In the genomic region with DNA sequence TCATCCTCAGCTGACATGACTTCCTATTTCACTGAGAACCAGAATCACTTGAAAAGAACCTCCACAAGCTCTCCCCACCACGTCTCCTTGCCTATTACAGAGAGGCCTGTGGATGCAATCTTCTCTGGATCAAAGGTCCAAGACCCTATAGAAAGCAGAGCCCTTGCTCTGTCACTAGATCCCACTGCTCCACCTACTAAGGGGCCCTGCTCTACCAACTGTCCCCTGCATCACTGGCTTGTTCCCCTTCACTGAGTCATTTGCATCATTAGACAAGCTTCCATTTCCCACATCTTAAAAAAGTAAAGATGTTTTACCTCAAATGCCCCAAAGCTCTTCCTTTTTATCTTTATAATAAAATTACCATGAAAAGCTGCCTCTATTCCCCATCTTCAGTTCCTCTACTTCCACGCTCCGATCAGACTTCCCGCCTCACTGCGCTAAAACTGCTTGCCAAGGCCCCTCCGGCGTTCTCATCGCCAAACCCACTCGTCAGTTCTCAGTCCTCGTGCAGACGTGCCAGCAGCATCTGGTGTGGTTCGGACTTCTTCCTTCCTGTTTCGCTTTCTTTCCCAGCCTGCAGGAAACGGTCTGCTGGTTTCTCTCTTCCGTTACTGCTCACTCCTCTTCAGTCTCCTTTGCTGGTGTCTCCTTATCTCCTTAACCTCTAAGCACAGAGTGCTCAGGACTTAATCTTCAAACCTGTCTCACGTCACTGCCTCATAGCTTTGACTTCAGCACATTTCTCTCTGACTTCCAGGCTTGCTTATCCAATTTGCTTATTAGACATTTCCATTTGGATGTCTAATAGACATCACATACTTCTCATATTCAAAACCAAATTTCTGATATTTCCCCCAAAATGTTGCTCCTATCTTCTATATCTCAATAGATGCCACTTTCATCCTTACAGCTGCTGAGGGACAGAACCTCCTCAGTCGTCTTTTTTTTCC, we compare ENCODE assay signal across 8 cellular contexts. TPM values are rescaled to one million over a fixed set of nuclear protein-coding genes. Genes with fewer than 3 reads are reported as not detected.
DNase-seq lines count a peak whose midpoint lies in the region; ATAC-seq and TF ChIP-seq lines count a peak whose summit lies in the region.

No MANE protein-coding gene starts in this region.

- H3K79me2 ChIP-seq in DOHH2 (ENCODE audit: control insufficient read depth, low read length) (no peaks in the 10 kb centered on the region), Karpas-422 (ENCODE audit: low read length) (peaks cover 11% of the 10 kb centered on the region; the same call in 1 of the 2 replicates)

- H3K4me1 ChIP-seq in DOHH2 (ENCODE audit: control insufficient read depth, low read length) (peaks cover 72% of the 10 kb centered on the region), Karpas-422 (ENCODE audit: low read length) (peaks cover 85% of the 10 kb centered on the region), esophagus muscularis mucosa (peaks cover 0 to 25% (median 17%) of the 10 kb centered on the region in 4 donors), vagina (peaks cover 62% of the 10 kb centered on the region)

- peak overlapping the region; percentile 53 for H3K4me3 ChIP-seq in DOHH2 (ENCODE audit: low read length)
- H3K4me3 ChIP-seq in Karpas-422 (ENCODE audit: low read length): peak overlapping the region; percentile 64
- H3K4me3 ChIP-seq in esophagus muscularis mucosa: peak overlapping the region; percentile 7 to 28 (median 15)
- peak overlapping the region; percentile 32 to 42 for H3K4me3 ChIP-seq in vagina

- CTCF ChIA-PET in activated CD8-positive, alpha-beta T cell treated with anti-CD3 and anti-CD28 coated beads, Interleukin-2, amount 10 ng/mL, durations not matched to agents 7 days and 5 days (lab: Charles Lee): interaction anchor here (0.8 to 1.8 kb wide), 11 partner anchors 12 to 158 kb away, joined by 3 to 19 read pairs (median 4); partner anchors contain the start of genes LPAR6 and RCBTB2

- H3K4me2 ChIP-seq in DOHH2 (ENCODE audit: low read length) (peak overlapping the region; percentile 67), Karpas-422 (ENCODE audit: low read depth, low read length, poor library complexity, severe bottlenecking) (peak overlapping the region; percentile 95)

- H3F3A ChIP-seq in DOHH2 (ENCODE audit: control insufficient read depth, insufficient read depth): peaks cover 28% of the 10 kb centered on the region

- H3K36me3 Mint-ChIP-seq in activated CD8-positive, alpha-beta T cell treated with anti-CD3 and anti-CD28 coated beads, Interleukin-2, amount 10 ng/mL, durations not matched to agents 7 days and 5 days (ENCODE audit: low read depth): peaks cover 10% of the 10 kb centered on the region

- peaks cover 2% of the 10 kb centered on the region for H3K9me3 Mint-ChIP-seq in activated CD8-positive, alpha-beta T cell treated with anti-CD3 and anti-CD28 coated beads, Interleukin-2, amount 10 ng/mL, durations not matched to agents 7 days and 5 days (ENCODE audit: insufficient read depth)

- peak overlapping the region; percentile 84 for H3K9ac ChIP-seq in Karpas-422 (ENCODE audit: low read length)

- ATAC-seq in GM21447 (IDR thresholded peaks at IDR 0.05; ENCODE audit: unreplicated experiment): peak; percentile 81
- ATAC-seq in activated CD8-positive, alpha-beta T cell treated with anti-CD3 and anti-CD28 coated beads, Interleukin-2, amount 10 ng/mL, durations not matched to agents 7 days and 5 days: peak; percentile 85

- WGBS in esophagus muscularis mucosa: 53% methylated on average over 17 of the region's 17 CpGs

- H3K4me1 Mint-ChIP-seq in activated CD8-positive, alpha-beta T cell treated with anti-CD3 and anti-CD28 coated beads, Interleukin-2, amount 10 ng/mL, durations not matched to agents 7 days and 5 days (ENCODE audit: low read depth): peaks cover 61% of the 10 kb centered on the region

- no peak overlapping the region for H3K27ac Mint-ChIP-seq in activated CD8-positive, alpha-beta T cell treated with anti-CD3 and anti-CD28 coated beads, Interleukin-2, amount 10 ng/mL, durations not matched to agents 7 days and 5 days

- H3K27me3 Mint-ChIP-seq in activated CD8-positive, alpha-beta T cell treated with anti-CD3 and anti-CD28 coated beads, Interleukin-2, amount 10 ng/mL, durations not matched to agents 7 days and 5 days (ENCODE audit: low read depth): no peaks in the 10 kb centered on the region

- H3K36me3 ChIP-seq in DOHH2 (ENCODE audit: control insufficient read depth, low read length): peaks cover 18% of the 10 kb centered on the region
- peaks cover 11% of the 10 kb centered on the region for H3K36me3 ChIP-seq in Karpas-422 (ENCODE audit: insufficient read depth, low read length)
- peaks cover 0 to 16% (median 3%) of the 10 kb centered on the region in 4 donors for H3K36me3 ChIP-seq in esophagus muscularis mucosa
- no peaks in the 10 kb centered on the region for H3K36me3 ChIP-seq in vagina

- no peaks in the 10 kb centered on the region for H3K27me3 ChIP-seq in DOHH2 (ENCODE audit: control insufficient read depth, low read length)
- H3K27me3 ChIP-seq in Karpas-422 (ENCODE audit: low read length): no peaks in the 10 kb centered on the region
- no peaks in the 10 kb centered on the region for H3K27me3 ChIP-seq in esophagus muscularis mucosa
- no peaks in the 10 kb centered on the region for H3K27me3 ChIP-seq in vagina

- intact Hi-C loops in esophagus muscularis mucosa (cut with DNase I) (no loop called here), vagina (cut with DNase I) (no loop called here)

- DNase-seq in Karpas-422 (peak; percentile 98), esophagus muscularis mucosa (ENCODE audit: extremely low spot score) (no peak), pons (ENCODE audit: low spot score) (peak; percentile 89), vagina (ENCODE audit: extremely low spot score in 2 of 2) (no peak), LoVo (ENCODE audit: low spot score) (no peak)
- peak; percentile 90 for DNase-seq in activated CD8-positive, alpha-beta T cell treated with anti-CD3 and anti-CD28 coated beads, Interleukin-2, amount 10 ng/mL, durations not matched to agents 7 days and 5 days

- no peak overlapping the region; the same call in 1 of the 2 replicates for H2AFZ ChIP-seq in Karpas-422 (ENCODE audit: low read length)

- no peak for TF ChIP-seq EP300 in esophagus muscularis mucosa (IDR thresholded peaks at IDR 0.05)

- no peak for TF ChIP-seq CTCF in DOHH2 (IDR thresholded peaks at IDR 0.05; ENCODE audit: low read depth, low read length, poor library complexity, severe bottlenecking)
- TF ChIP-seq CTCF in esophagus muscularis mucosa (IDR thresholded peaks at IDR 0.05): no peak
- TF ChIP-seq CTCF in vagina (IDR thresholded peaks at IDR 0.05): no peak

- H3K27ac ChIP-seq in DOHH2 (ENCODE audit: low read depth, low read length): peak overlapping the region; percentile 77
- peak overlapping the region; percentile 100 for H3K27ac ChIP-seq in Karpas-422 (ENCODE audit: low read length)
- H3K27ac ChIP-seq in esophagus muscularis mucosa (replicated peaks in 1 of 4): peak overlapping the region; percentile 41 to 65 (median 54)
- H3K27ac ChIP-seq in vagina: peak overlapping the region; percentile 66

- TF ChIP-seq POLR2A in esophagus muscularis mucosa (IDR thresholded peaks at IDR 0.05; ENCODE audit: low read depth): no peak
- TF ChIP-seq POLR2A in vagina (IDR thresholded peaks at IDR 0.05): peak in 1 of 2 donors; percentile 4

- no peak overlapping the region for H3K4me3 Mint-ChIP-seq in activated CD8-positive, alpha-beta T cell treated with anti-CD3 and anti-CD28 coated beads, Interleukin-2, amount 10 ng/mL, durations not matched to agents 7 days and 5 days

- no peaks in the 10 kb centered on the region for H3K9me3 ChIP-seq in DOHH2 (ENCODE audit: control insufficient read depth, insufficient read depth, low read length)
- no peaks in the 10 kb centered on the region for H3K9me3 ChIP-seq in Karpas-422 (ENCODE audit: low read length)
- no peaks in the 10 kb centered on the region for H3K9me3 ChIP-seq in esophagus muscularis mucosa
- no peaks in the 10 kb centered on the region for H3K9me3 ChIP-seq in vagina

- H4K20me1 ChIP-seq in DOHH2 (ENCODE audit: control insufficient read depth, insufficient read depth, low read depth, low read length) (no peaks in the 10 kb centered on the region), Karpas-422 (ENCODE audit: insufficient read depth, low read depth, low read length) (no peaks in the 10 kb centered on the region)

- POLR2A ChIA-PET in activated CD8-positive, alpha-beta T cell treated with anti-CD3 and anti-CD28 coated beads, Interleukin-2, amount 10 ng/mL, durations not matched to agents 7 days and 5 days (lab: Charles Lee): interaction anchor here (0.6 to 1.8 kb wide), 13 partner anchors 13 to 157 kb away, joined by 3 to 20 read pairs (median 3); partner anchors contain the start of gene RCBTB2

- H3K9me2 ChIP-seq in DOHH2 (replicated peaks; ENCODE audit: control insufficient read depth, low read length): no peaks in the 10 kb centered on the region
- no peaks in the 10 kb centered on the region for H3K9me2 ChIP-seq in Karpas-422 (replicated peaks; ENCODE audit: insufficient read depth, low read length)

RNA-seq across cellular contexts. Expression of gene RCBTB2, which starts 40.5 kb away (rescaled TPM):
- 20.2 and 25.6 TPM in 2 replicates for total RNA-seq in Karpas-422 (2014; rRNA removed; shearing (Covaris generic); ENCODE audit: low replicate concordance)
- total RNA-seq in activated CD8-positive, alpha-beta T cell treated with anti-CD3 and anti-CD28 coated beads, Interleukin-2, amount 10 ng/mL, durations not matched to agents 7 days and 5 days: 10 to 100 TPM; 31.0 to 31.5 TPM
- total RNA-seq in esophagus muscularis mucosa (10 to 100 TPM; 10.1 to 14.5 (median 11.0) TPM), vagina (14.7 TPM)

Comparison
In these comparisons a context has a peak if more than half of its experiments do, and no peak if none do; other contexts are left out.
1. DNase-seq: peak in Karpas-422 (single experiment), activated CD8-positive, alpha-beta T cell treated with anti-CD3 and anti-CD28 coated beads, Interleukin-2, amount 10 ng/mL, durations not matched to agents 7 days and 5 days (single experiment) and pons (single experiment); none in esophagus muscularis mucosa (single experiment), vagina (0 of 2) and LoVo (single experiment).
2. Peak in every context shown above with its lines, with median percentiles within 50 percentile points of each other: H3K27ac ChIP-seq and H3K4me3 ChIP-seq.